Comparison of ENCODE assay signal across 8 cellular contexts in the genomic region with DNA sequence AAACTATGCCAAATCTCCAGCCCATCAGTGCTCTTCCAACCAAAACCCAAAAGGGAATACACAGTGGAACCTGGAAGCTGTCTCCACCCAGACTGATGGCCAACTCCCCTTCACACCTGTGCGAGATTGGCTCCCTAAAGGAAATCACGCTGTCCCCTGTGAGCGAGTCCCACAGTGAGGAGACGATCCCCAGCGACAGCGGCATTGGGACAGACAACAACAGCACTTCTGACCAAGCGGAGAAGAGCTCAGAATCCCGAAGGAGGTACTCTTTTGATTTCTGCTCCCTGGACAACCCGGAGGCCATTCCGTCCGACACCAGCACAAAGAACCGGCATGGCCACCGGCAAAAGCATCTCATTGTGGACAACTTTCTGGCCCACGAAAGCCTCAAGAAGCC.
"Had no signal": no experiment of that assay in that cellular context is flagged by ENCODE, and none has a peak within 500 bp of the region (broad histone marks: within the 10 kb centered on the region; RNA-seq: fewer than 3 reads in every experiment).

No MANE protein-coding gene starts in this region.

- H3K9me3 Mint-ChIP-seq: IgD-negative memory B cell had no signal

- H3K27ac Mint-ChIP-seq: IgD-negative memory B cell had no signal

- H3K27ac ChIP-seq: HL-60 had no signal

- H3K4me3 ChIP-seq: K562 had no signal

- DNase-seq: IMR-90, KBM-7, KG1 had no signal

- H3K27me3 Mint-ChIP-seq: IgD-negative memory B cell had no signal

- FAIRE-seq: HepG2, HTR-8/SVneo, K562 had no signal

- ATAC-seq: HepG2, K562 had no signal
